Comparison of ENCODE assay signal across 8 cellular contexts in the genomic region with DNA sequence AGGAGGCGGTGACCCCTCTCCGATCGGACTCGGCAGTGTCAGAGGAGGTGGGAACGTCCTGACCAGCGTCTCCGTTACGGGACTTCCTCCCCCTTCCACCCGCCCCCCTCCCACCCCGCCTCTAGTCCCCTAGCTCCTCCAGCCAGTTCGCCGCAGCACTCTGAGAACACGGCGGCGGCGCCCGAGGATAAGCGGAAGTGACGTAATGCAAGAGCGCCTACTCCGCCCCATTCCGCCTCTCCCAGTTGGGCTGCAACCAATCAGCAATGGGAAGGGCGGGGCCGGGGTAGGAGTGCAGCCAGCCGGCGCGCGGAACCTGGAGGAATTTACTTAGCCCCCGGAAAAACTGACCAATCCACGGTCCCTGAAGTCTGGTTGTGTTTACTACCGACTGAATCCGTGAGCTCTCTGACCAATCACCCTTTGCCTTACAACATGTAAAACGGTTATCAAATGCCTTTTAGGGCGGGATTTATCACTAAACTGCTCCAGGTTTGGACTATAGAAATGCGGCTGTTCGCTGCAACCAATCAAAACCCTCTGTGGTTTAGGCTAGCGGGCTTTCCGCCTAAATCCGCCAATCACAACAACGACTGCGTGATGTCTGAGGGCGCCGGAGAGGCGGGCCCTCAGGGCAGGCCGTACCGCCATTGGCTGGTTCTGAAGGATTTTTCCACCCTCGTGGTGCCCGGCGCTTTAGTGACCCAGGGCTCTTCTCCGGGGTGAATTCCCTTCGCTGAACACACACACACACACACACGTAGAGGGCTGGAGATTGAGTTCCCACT. TPM values are rescaled to one million over a fixed set of nuclear protein-coding genes. Genes with fewer than 3 reads are reported as not detected.
DNase-seq lines count a peak whose midpoint lies in the region; ATAC-seq and TF ChIP-seq lines count a peak whose summit lies in the region.

A gene with protein sequence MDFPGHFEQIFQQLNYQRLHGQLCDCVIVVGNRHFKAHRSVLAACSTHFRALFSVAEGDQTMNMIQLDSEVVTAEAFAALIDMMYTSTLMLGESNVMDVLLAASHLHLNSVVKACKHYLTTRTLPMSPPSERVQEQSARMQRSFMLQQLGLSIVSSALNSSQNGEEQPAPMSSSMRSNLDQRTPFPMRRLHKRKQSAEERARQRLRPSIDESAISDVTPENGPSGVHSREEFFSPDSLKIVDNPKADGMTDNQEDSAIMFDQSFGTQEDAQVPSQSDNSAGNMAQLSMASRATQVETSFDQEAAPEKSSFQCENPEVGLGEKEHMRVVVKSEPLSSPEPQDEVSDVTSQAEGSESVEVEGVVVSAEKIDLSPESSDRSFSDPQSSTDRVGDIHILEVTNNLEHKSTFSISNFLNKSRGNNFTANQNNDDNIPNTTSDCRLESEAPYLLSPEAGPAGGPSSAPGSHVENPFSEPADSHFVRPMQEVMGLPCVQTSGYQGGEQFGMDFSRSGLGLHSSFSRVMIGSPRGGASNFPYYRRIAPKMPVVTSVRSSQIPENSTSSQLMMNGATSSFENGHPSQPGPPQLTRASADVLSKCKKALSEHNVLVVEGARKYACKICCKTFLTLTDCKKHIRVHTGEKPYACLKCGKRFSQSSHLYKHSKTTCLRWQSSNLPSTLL (minus strand): TSS at position 202 of the 788 bp plus-strand sequence. CDS start 22,899 bp downstream, outside the sequence.

- peak within 1 kb of the TSS; percentile 100 for H3K27ac Mint-ChIP-seq in nephron progenitor cell
- H3K27ac Mint-ChIP-seq in stimulated activated naive CD8-positive, alpha-beta T cell treated with anti-CD3 and anti-CD28 coated beads, Interleukin-15, amount 100 ng/mL, for 72 hours, result peak within 1 kb of the TSS; percentile 97 to 98

- peak within 1 kb of the TSS; percentile 96 for H3K4me3 ChIP-seq in H7 (ENCODE audit: insufficient read depth, low read depth, low read length)

- peaks cover 25% of the 10 kb centered on the region for H3K36me3 Mint-ChIP-seq in nephron progenitor cell (ENCODE audit: low read depth)

- peak within 1 kb of the TSS; percentile 93 for H3K4me3 Mint-ChIP-seq in nephron progenitor cell
- peak within 1 kb of the TSS; percentile 93 to 97 for H3K4me3 Mint-ChIP-seq in stimulated activated naive CD8-positive, alpha-beta T cell treated with anti-CD3 and anti-CD28 coated beads, Interleukin-15, amount 100 ng/mL, for 72 hours

- DNase-seq in EL, result peak; percentile 100
- peak; percentile 97 for DNase-seq in H7
- DNase-seq in M059J (ENCODE audit: low read depth), result peak; percentile 100
- DNase-seq in SHP77 (lab: John Stamatoyannopoulos, UW), result peak; percentile 99
- DNase-seq in activated effector memory CD4-positive, alpha-beta T cell treated with anti-CD3 and anti-CD28 coated beads, Interleukin-2, amount 50 U/mL, for 16 hours, result peak; percentile 100
- DNase-seq in fibroblast of the conjunctiva (ENCODE audit: low read depth), result peak; percentile 100
- DNase-seq in nephron progenitor cell, result peak; percentile 99
- DNase-seq in stimulated activated naive CD8-positive, alpha-beta T cell treated with anti-CD3 and anti-CD28 coated beads, Interleukin-15, amount 100 ng/mL, for 72 hours, result peak; percentile 98 to 99

- H3K27me3 Mint-ChIP-seq in nephron progenitor cell (ENCODE audit: low read depth, poor library complexity), result no peaks in the 10 kb centered on the region
- no peaks in the 10 kb centered on the region for H3K27me3 Mint-ChIP-seq in stimulated activated naive CD8-positive, alpha-beta T cell treated with anti-CD3 and anti-CD28 coated beads, Interleukin-15, amount 100 ng/mL, for 72 hours

- peaks cover 34% of the 10 kb centered on the region for H3K4me1 Mint-ChIP-seq in nephron progenitor cell
- H3K4me1 Mint-ChIP-seq in stimulated activated naive CD8-positive, alpha-beta T cell treated with anti-CD3 and anti-CD28 coated beads, Interleukin-15, amount 100 ng/mL, for 72 hours, result peaks cover 47% of the 10 kb centered on the region

- no peaks in the 10 kb centered on the region for H3K27me3 ChIP-seq in H7 (ENCODE audit: control insufficient read depth, insufficient read depth, low read length)

- ATAC-seq in stimulated activated naive CD8-positive, alpha-beta T cell treated with anti-CD3 and anti-CD28 coated beads, Interleukin-15, amount 100 ng/mL, for 72 hours, result peak; percentile 86

- no peak for TF ChIP-seq CTCF in nephron progenitor cell (IDR thresholded peaks at IDR 0.05)

- peaks cover 3% of the 10 kb centered on the region for H3K9me3 Mint-ChIP-seq in nephron progenitor cell
- H3K9me3 Mint-ChIP-seq in stimulated activated naive CD8-positive, alpha-beta T cell treated with anti-CD3 and anti-CD28 coated beads, Interleukin-15, amount 100 ng/mL, for 72 hours, result no peaks in the 10 kb centered on the region

- no peaks in the 10 kb centered on the region; the same call in 1 of the 2 replicates for H3K36me3 ChIP-seq in H7 (replicated peaks; ENCODE audit: control insufficient read depth, insufficient read depth, low read length)

RNA-seq across cellular contexts. Expression of the gene that starts here (rescaled TPM):
- total RNA-seq in H7 (2014; rRNA removed; shearing (Covaris generic)), result 15.6 and 18.3 TPM in 2 replicates
- 14.1 and 17.7 TPM in 2 replicates for total RNA-seq in M059J (2014; rRNA removed; shearing (Covaris generic))

Comparison
In these comparisons a context has a peak if more than half of its experiments do, and no peak if none do; other contexts are left out.
1. Peak in every context shown above with its lines: DNase-seq, ATAC-seq and H3K4me3 ChIP-seq.